ENCODE assay signal across 10 cellular contexts in the genomic region with DNA sequence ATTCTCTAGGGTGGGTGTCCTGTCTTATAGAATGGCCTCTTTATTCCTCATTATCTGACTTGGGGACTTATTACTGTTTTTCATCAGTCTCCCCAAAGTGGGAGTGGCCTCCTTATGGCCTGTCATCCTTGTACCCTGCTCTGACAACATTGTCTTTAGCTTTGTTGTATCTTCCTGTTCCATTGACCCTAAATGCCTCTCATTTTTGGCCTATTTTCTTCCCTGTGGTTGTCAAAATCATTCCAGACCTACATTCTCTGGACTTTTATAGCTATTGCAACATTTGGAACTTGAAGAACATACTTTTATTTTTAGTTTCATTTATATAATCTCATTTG. TPM values are rescaled to one million over a fixed set of nuclear protein-coding genes. Genes with fewer than 3 reads are reported as not detected.
A peak's percentile ranks its signal among the peaks of the same experiment; 100 is the strongest.
DNase-seq lines count a peak whose midpoint lies in the region; ATAC-seq and TF ChIP-seq lines count a peak whose summit lies in the region.
"Had no signal": no experiment of that assay in that cellular context is flagged by ENCODE, and none has a peak within 500 bp of the region (broad histone marks: within the 10 kb centered on the region; RNA-seq: fewer than 3 reads in every experiment).

No MANE protein-coding gene starts in this region.

- peaks cover 44% of the 10 kb centered on the region for H3K36me3 ChIP-seq in HAP-1 (replicated peaks)

- H3K4me3 ChIP-seq in HAP-1 = no peak overlapping the region
- H3K4me3 ChIP-seq: lower lobe of right lung had no signal

- DNase-seq in EH (ENCODE audit: low read depth) (peak; percentile 66), HFFc6 (peak; percentile 36), natural killer cell (no peak), HEK293T (ENCODE audit: extremely low spot score) (no peak), HAP-1 (ENCODE audit: low spot score in 2 of 2) (no peak), NCI-H526 (lab: John Stamatoyannopoulos, UW) (no peak)
- no peak for DNase-seq in activated naive CD8-positive, alpha-beta T cell treated with anti-CD3 and anti-CD28 coated beads, Interleukin-2, amount 50 U/mL, for 24 hours
- DNase-seq: lower lobe of right lung; NK-92 treated with Interleukin-12 subunit alpha and Interleukin-12 subunit beta, amount 100 ng/mL, for 24 hours had no signal

- intact Hi-C loops in natural killer cell (cut with micrococcal nuclease) = loop anchor here (2.0 to 10.0 kb wide), 2 partner anchors 57 to 129 kb away; a partner anchor contains a TSS

- TF ChIP-seq CTCF in HFFc6 (IDR thresholded peaks at IDR 0.05) (peak; percentile 38; the same call in 1 of the 2 replicates), natural killer cell (IDR thresholded peaks at IDR 0.05) (peak; percentile 13)

- H3K4me3 Mint-ChIP-seq in HFFc6 (no peak overlapping the region), natural killer cell (no peak overlapping the region)
- H3K4me3 Mint-ChIP-seq in activated naive CD8-positive, alpha-beta T cell treated with anti-CD3 and anti-CD28 coated beads, Interleukin-2, amount 50 U/mL, for 24 hours = no peak overlapping the region

- POLR2A ChIA-PET in HEK293T (lab: Yijun Ruan, JAX) = interaction anchor here (1.5 kb wide), 1 partner anchor 10 kb away, joined by 8 read pairs; a partner anchor contains a TSS

- no peak for ATAC-seq in activated naive CD8-positive, alpha-beta T cell treated with anti-CD3 and anti-CD28 coated beads, Interleukin-2, amount 50 U/mL, for 24 hours
- peak in 1 of 3 donors; percentile 32 for ATAC-seq in natural killer cell
- no peak for ATAC-seq in GM19467 (IDR thresholded peaks at IDR 0.05; ENCODE audit: unreplicated experiment)

- H3K27me3 Mint-ChIP-seq in HFFc6 (ENCODE audit: insufficient read depth) = no peaks in the 10 kb centered on the region; the same call in 1 of the 2 replicates
- no peaks in the 10 kb centered on the region for H3K27me3 Mint-ChIP-seq in activated naive CD8-positive, alpha-beta T cell treated with anti-CD3 and anti-CD28 coated beads, Interleukin-2, amount 50 U/mL, for 24 hours
- no peaks in the 10 kb centered on the region for H3K27me3 Mint-ChIP-seq in natural killer cell (ENCODE audit: low read depth in 2 of 2)

- H3K9me3 Mint-ChIP-seq in HFFc6 (no peaks in the 10 kb centered on the region), natural killer cell (no peaks in the 10 kb centered on the region)
- no peaks in the 10 kb centered on the region for H3K9me3 Mint-ChIP-seq in activated naive CD8-positive, alpha-beta T cell treated with anti-CD3 and anti-CD28 coated beads, Interleukin-2, amount 50 U/mL, for 24 hours

- in situ Hi-C loops in HAP-1 (cut with MboI; ENCODE audit: low sequenced_read_pairs) = no loop called here

- no peaks in the 10 kb centered on the region for H3K9me3 ChIP-seq in HAP-1
- H3K9me3 ChIP-seq: lower lobe of right lung had no signal

- CTCF ChIA-PET in HEK293T (lab: Yijun Ruan, JAX) = interaction anchor here (0.6 to 1.6 kb wide), 11 partner anchors 9 to 172 kb away, joined by 3 to 11 read pairs (median 3); a partner anchor contains a TSS

- H3K36me3 Mint-ChIP-seq in HFFc6 (ENCODE audit: low read depth) = peaks cover 31% of the 10 kb centered on the region
- H3K36me3 Mint-ChIP-seq in activated naive CD8-positive, alpha-beta T cell treated with anti-CD3 and anti-CD28 coated beads, Interleukin-2, amount 50 U/mL, for 24 hours (ENCODE audit: low read depth) = peaks cover 74% of the 10 kb centered on the region
- peaks cover 41% of the 10 kb centered on the region for H3K36me3 Mint-ChIP-seq in natural killer cell

- H3K4me1 Mint-ChIP-seq in HFFc6 (ENCODE audit: low read depth) (peaks cover 32% of the 10 kb centered on the region), natural killer cell (peaks cover 60 to 67% of the 10 kb centered on the region in 2 donors)
- H3K4me1 Mint-ChIP-seq in activated naive CD8-positive, alpha-beta T cell treated with anti-CD3 and anti-CD28 coated beads, Interleukin-2, amount 50 U/mL, for 24 hours = peaks cover 54% of the 10 kb centered on the region

- H3K27ac Mint-ChIP-seq in HFFc6 = no peak overlapping the region; the same call in 1 of the 2 replicates
- peak overlapping the region; percentile 88 for H3K27ac Mint-ChIP-seq in activated naive CD8-positive, alpha-beta T cell treated with anti-CD3 and anti-CD28 coated beads, Interleukin-2, amount 50 U/mL, for 24 hours
- peak overlapping the region; percentile 65 to 71 for H3K27ac Mint-ChIP-seq in natural killer cell

- no peaks in the 10 kb centered on the region for H3K4me1 ChIP-seq in HAP-1

- no peaks in the 10 kb centered on the region for H3K27me3 ChIP-seq in HAP-1 (ENCODE audit: low read depth)

TF ChIP-seq in HEK293T, 16 proteins besides CTCF, POLR2A, EP300 and RAD21:
- TF ChIP-seq, protein P1, sequence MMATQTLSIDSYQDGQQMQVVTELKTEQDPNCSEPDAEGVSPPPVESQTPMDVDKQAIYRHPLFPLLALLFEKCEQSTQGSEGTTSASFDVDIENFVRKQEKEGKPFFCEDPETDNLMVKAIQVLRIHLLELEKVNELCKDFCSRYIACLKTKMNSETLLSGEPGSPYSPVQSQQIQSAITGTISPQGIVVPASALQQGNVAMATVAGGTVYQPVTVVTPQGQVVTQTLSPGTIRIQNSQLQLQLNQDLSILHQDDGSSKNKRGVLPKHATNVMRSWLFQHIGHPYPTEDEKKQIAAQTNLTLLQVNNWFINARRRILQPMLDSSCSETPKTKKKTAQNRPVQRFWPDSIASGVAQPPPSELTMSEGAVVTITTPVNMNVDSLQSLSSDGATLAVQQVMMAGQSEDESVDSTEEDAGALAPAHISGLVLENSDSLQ (IDR thresholded peaks at IDR 0.05) = no peak
- TF ChIP-seq ARNT (IDR thresholded peaks at IDR 0.05) = no peak
- no peak for TF ChIP-seq TARDBP (IDR thresholded peaks at IDR 0.05)
- no peak for TF ChIP-seq CTBP1 (IDR thresholded peaks at IDR 0.05; ENCODE audit: borderline replicate concordance)
- TF ChIP-seq HDGF (IDR thresholded peaks at IDR 0.05; ENCODE audit: borderline replicate concordance) = no peak
- no peak for TF ChIP-seq SP1 (IDR thresholded peaks at IDR 0.05)
- no peak for TF ChIP-seq ELF4 (IDR thresholded peaks at IDR 0.05)
- no peak for TF ChIP-seq LEF1 (IDR thresholded peaks at IDR 0.05; ENCODE audit: borderline replicate concordance)
- TF ChIP-seq FOXK2 (IDR thresholded peaks at IDR 0.05) = no peak
- no peak for TF ChIP-seq L3MBTL2 (conservative IDR thresholded peaks at IDR 0.05)
- TF ChIP-seq BHLHE40 (IDR thresholded peaks at IDR 0.05; ENCODE audit: borderline replicate concordance) = no peak
- no peak for TF ChIP-seq SUZ12 (IDR thresholded peaks at IDR 0.05)

RNA-seq across cellular contexts. Expression of a gene that starts 9.7 kb away (rescaled TPM):
- 10 to 100 TPM; 54.7 to 62.2 (median 57.8) TPM for total RNA-seq in HFFc6 (2021; fragmentation: NEBNext Ultra II Directional; extraction: Animal tissue kit (Norgen Biotek cat#: 25700))
- 100 to 1,000 TPM in 2 of 3 donors, 10 to 100 TPM in 1; 91.8 to 118 (median 116) TPM for total RNA-seq in natural killer cell

RNA-seq across cellular contexts. Expression of a gene that starts 45.2 kb away (rescaled TPM):
- under 1 TPM; 0.41 to 0.57 (median 0.49) TPM for total RNA-seq in HFFc6 (2021; fragmentation: NEBNext Ultra II Directional; extraction: Animal tissue kit (Norgen Biotek cat#: 25700))
- 1 to 10 TPM; 5.2 to 7.2 (median 5.3) TPM for total RNA-seq in natural killer cell

RNA-seq across cellular contexts. Expression of a gene that starts 56.8 kb away (rescaled TPM):
- 10 to 100 TPM; 38.8 to 46.2 (median 44.2) TPM for total RNA-seq in HFFc6 (2021; fragmentation: NEBNext Ultra II Directional; extraction: Animal tissue kit (Norgen Biotek cat#: 25700))
- total RNA-seq in natural killer cell = 10 to 100 TPM; 23.5 to 27.4 (median 25.6) TPM

Comparison
In these comparisons a context has a peak if more than half of its experiments do, and no peak if none do; other contexts are left out.
1. DNase-seq: peak in EH (single experiment) and HFFc6 (single experiment); none in activated naive CD8-positive, alpha-beta T cell treated with anti-CD3 and anti-CD28 coated beads, Interleukin-2, amount 50 U/mL, for 24 hours (single experiment), natural killer cell (single experiment), HEK293T (single experiment), HAP-1 (0 of 2) and NCI-H526 (0 of 2).